ENCODE assay signal across 1 cellular context in the genomic region with DNA sequence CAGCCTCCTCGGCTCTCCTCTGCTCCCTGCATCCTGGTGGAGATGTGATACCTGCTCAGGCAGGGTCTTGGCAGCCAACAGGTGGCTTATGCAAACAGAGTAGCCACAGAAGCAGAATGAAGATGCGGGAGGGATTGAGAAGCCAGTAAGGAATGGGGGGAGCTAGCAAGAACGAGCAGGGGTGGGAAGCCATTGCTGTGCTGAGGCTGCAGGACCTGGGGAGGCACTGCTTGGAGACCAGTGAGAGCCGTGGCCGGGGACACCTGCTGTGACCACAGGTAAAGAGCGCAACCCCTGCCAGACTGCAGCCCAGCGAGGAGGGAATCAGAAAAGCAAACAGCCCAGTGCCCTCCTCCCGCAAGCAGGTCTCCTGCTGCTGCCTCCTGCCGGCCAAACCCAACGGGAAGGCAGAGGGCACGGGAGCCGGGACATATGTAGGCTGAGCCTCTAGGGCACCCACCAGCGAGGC.
TF ChIP-seq lines count a peak whose summit lies in the region.

No MANE protein-coding gene starts in this region.

TF ChIP-seq in neural cell, 6 proteins besides CTCF, POLR2A, EP300 and RAD21 (continued from another document):
- no peak for TF ChIP-seq TAF1 (IDR thresholded peaks at IDR 0.05; ENCODE audit: low read depth)
